In the genomic region with DNA sequence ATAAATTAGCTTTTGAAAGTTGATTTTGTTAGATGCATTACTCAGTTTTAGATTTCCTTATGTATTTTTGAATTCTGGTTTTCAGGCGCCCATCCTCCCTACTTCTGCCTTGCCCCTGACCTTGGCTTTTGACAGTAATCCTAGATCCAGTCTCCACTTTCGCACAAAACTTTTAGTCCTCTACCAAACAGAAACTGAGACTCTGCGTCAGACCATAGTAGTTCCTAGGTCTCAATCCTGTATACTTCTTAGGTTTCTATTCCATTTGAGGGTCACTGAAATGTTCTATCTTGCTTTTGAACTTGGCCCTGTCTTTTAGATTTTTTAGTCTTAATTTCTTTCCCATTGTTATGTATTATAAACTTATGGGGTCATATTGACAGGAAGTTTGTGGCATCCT, we compare ENCODE assay signal across 28 cellular contexts.
"Had no signal": no experiment of that assay in that cellular context is flagged by ENCODE, and none has a peak within 500 bp of the region (broad histone marks: within the 10 kb centered on the region; RNA-seq: fewer than 3 reads in every experiment).

No MANE protein-coding gene starts in this region.

- H3K27ac ChIP-seq: stomach, suprapubic skin, testis, thoracic aorta, thyroid gland, tibial artery, tibial nerve, transverse colon, upper lobe of left lung, upper lobe of right lung, uterus, vagina had no signal

- H3K9me3 Mint-ChIP-seq: stimulated activated naive CD8-positive, alpha-beta T cell treated with anti-CD3 and anti-CD28 coated beads, Interleukin-15, Interleukin-2, amounts not matched to agents 100 ng/mL and 50 ng/mL, for 24 hours; type B pancreatic cell had no signal

- H3K4me3 ChIP-seq: stomach, suprapubic skin, testis, thoracic aorta, thyroid gland, tibial artery, tibial nerve, transverse colon, upper lobe of left lung, upper lobe of right lung, uterus, vagina had no signal

- H3K4me1 Mint-ChIP-seq: stimulated activated effector memory CD8-positive, alpha-beta T cell treated with anti-CD3 and anti-CD28 coated beads, Interleukin-12 subunit alpha, Interleukin-12 subunit beta, amount 100 ng/mL, for 72 hours; stimulated activated memory B cell treated with anti-CD40 and anti-IgM and Interleukin-4, amounts not matched to agents 10 μg/mL and 1 μg/mL and 100 μg/mL, for 72 hours; stimulated activated naive B cell treated with anti-CD40 and anti-IgM and Interleukin-4, amounts not matched to agents 10 μg/mL and 1 μg/mL and 100 μg/mL, for 72 hours; stimulated activated naive CD8-positive, alpha-beta T cell treated with anti-CD3 and anti-CD28 coated beads, Interleukin-15, amount 100 ng/mL, for 72 hours had no signal

- H3K27ac Mint-ChIP-seq: stimulated activated effector memory CD8-positive, alpha-beta T cell treated with anti-CD3 and anti-CD28 coated beads, Interleukin-12 subunit alpha, Interleukin-12 subunit beta, amount 100 ng/mL, for 72 hours; stimulated activated memory B cell treated with anti-CD40 and anti-IgM and Interleukin-4, amounts not matched to agents 10 μg/mL and 1 μg/mL and 100 μg/mL, for 72 hours; stimulated activated naive B cell treated with anti-CD40 and anti-IgM and Interleukin-4, amounts not matched to agents 10 μg/mL and 1 μg/mL and 100 μg/mL, for 72 hours; stimulated activated naive CD8-positive, alpha-beta T cell treated with anti-CD3 and anti-CD28 coated beads, Interleukin-15, amount 100 ng/mL, for 72 hours; stimulated activated naive CD8-positive, alpha-beta T cell treated with anti-CD3 and anti-CD28 coated beads, Interleukin-15, Interleukin-2, amounts not matched to agents 100 ng/mL and 50 ng/mL, for 24 hours; type B pancreatic cell had no signal

- ATAC-seq: stimulated activated effector memory CD8-positive, alpha-beta T cell treated with anti-CD3 and anti-CD28 coated beads, Interleukin-12 subunit alpha, Interleukin-12 subunit beta, amount 100 ng/mL, for 72 hours; stimulated activated memory B cell treated with anti-CD40 and anti-IgM and Interleukin-4, amounts not matched to agents 10 μg/mL and 1 μg/mL and 100 μg/mL, for 72 hours; stimulated activated naive B cell treated with anti-CD40 and anti-IgM and Interleukin-4, amounts not matched to agents 10 μg/mL and 1 μg/mL and 100 μg/mL, for 72 hours; stimulated activated naive CD8-positive, alpha-beta T cell treated with anti-CD3 and anti-CD28 coated beads, Interleukin-15, amount 100 ng/mL, for 72 hours; stimulated activated naive CD8-positive, alpha-beta T cell treated with anti-CD3 and anti-CD28 coated beads, Interleukin-15, Interleukin-2, amounts not matched to agents 100 U/mL and 50 U/mL, for 24 hours; upper lobe of right lung had no signal

- H3K27me3 ChIP-seq: stomach, suprapubic skin, testis, thyroid gland, tibial artery, tibial nerve, transverse colon, upper lobe of left lung, upper lobe of right lung, uterus, vagina had no signal

- H3K36me3 Mint-ChIP-seq: stimulated activated effector memory CD8-positive, alpha-beta T cell treated with anti-CD3 and anti-CD28 coated beads, Interleukin-12 subunit alpha, Interleukin-12 subunit beta, amount 100 ng/mL, for 72 hours; stimulated activated memory B cell treated with anti-CD40 and anti-IgM and Interleukin-4, amounts not matched to agents 10 μg/mL and 1 μg/mL and 100 μg/mL, for 72 hours; stimulated activated naive B cell treated with anti-CD40 and anti-IgM and Interleukin-4, amounts not matched to agents 10 μg/mL and 1 μg/mL and 100 μg/mL, for 72 hours; type B pancreatic cell had no signal

- H3K9me3 ChIP-seq: stomach, suprapubic skin, testis, thoracic aorta, thyroid gland, tibial artery, transverse colon, upper lobe of left lung, upper lobe of right lung, uterus, vagina had no signal

- H3K36me3 ChIP-seq: stomach, suprapubic skin, thyroid gland, transverse colon, upper lobe of left lung, upper lobe of right lung, uterus, vagina had no signal

- DNase-seq: stimulated activated CD4-positive, alpha-beta T cell treated with anti-CD3 and anti-CD28 coated beads, Interleukin-2, amount 100 ng/mL, for 48 hours; stimulated activated CD4-positive, alpha-beta T cell treated with anti-CD3 and anti-CD28 coated beads, Interleukin-4, amount 100 ng/mL, for 1 hour; stimulated activated CD4-positive, alpha-beta T cell treated with anti-CD3 and anti-CD28 coated beads, Interleukin-4, amount 100 ng/mL, for 24 hours; stimulated activated CD4-positive, alpha-beta T cell treated with anti-CD3 and anti-CD28 coated beads, Interleukin-4, amount 100 ng/mL, for 4 hours; stimulated activated CD8-positive, alpha-beta memory T cell treated with anti-CD3 and anti-CD28 coated beads, Interleukin-4, amount 100 ng/mL, for 48 hours; stimulated activated naive B cell treated with anti-CD40 and anti-IgM and Interleukin-4, amounts not matched to agents 10 μg/mL and 1 μg/mL and 100 μg/mL, for 72 hours; stimulated activated naive CD4-positive, alpha-beta T cell; stimulated activated naive CD4-positive, alpha-beta T cell treated with Interleukin-2 at 50 U/mL for 16 hours; stimulated activated naive CD8-positive, alpha-beta T cell treated with anti-CD3 and anti-CD28 coated beads, Interleukin-15, amount 100 ng/mL, for 72 hours; stimulated activated naive CD8-positive, alpha-beta T cell treated with anti-CD3 and anti-CD28 coated beads, Interleukin-15, Interleukin-2, amounts not matched to agents 100 U/mL and 50 U/mL, for 24 hours; stomach; substantia nigra; testis; thyroid gland; tibial artery; transverse colon; trophoblast cell; upper lobe of left lung; upper lobe of right lung; uterus had no signal

- H3K4me1 ChIP-seq: stomach, suprapubic skin, testis, thyroid gland, tibial artery, tibial nerve, transverse colon, upper lobe of left lung, upper lobe of right lung, uterus, vagina had no signal

- H3K27me3 Mint-ChIP-seq: stimulated activated memory B cell treated with anti-CD40 and anti-IgM and Interleukin-4, amounts not matched to agents 10 μg/mL and 1 μg/mL and 100 μg/mL, for 72 hours; stimulated activated naive B cell treated with anti-CD40 and anti-IgM and Interleukin-4, amounts not matched to agents 10 μg/mL and 1 μg/mL and 100 μg/mL, for 72 hours; stimulated activated naive CD8-positive, alpha-beta T cell treated with anti-CD3 and anti-CD28 coated beads, Interleukin-15, amount 100 ng/mL, for 72 hours; stimulated activated naive CD8-positive, alpha-beta T cell treated with anti-CD3 and anti-CD28 coated beads, Interleukin-15, Interleukin-2, amounts not matched to agents 100 ng/mL and 50 ng/mL, for 24 hours; type B pancreatic cell had no signal

- H3K4me3 Mint-ChIP-seq: stimulated activated effector memory CD8-positive, alpha-beta T cell treated with anti-CD3 and anti-CD28 coated beads, Interleukin-12 subunit alpha, Interleukin-12 subunit beta, amount 100 ng/mL, for 72 hours; stimulated activated memory B cell treated with anti-CD40 and anti-IgM and Interleukin-4, amounts not matched to agents 10 μg/mL and 1 μg/mL and 100 μg/mL, for 72 hours; stimulated activated naive B cell treated with anti-CD40 and anti-IgM and Interleukin-4, amounts not matched to agents 10 μg/mL and 1 μg/mL and 100 μg/mL, for 72 hours; stimulated activated naive CD8-positive, alpha-beta T cell treated with anti-CD3 and anti-CD28 coated beads, Interleukin-15, amount 100 ng/mL, for 72 hours; stimulated activated naive CD8-positive, alpha-beta T cell treated with anti-CD3 and anti-CD28 coated beads, Interleukin-15, Interleukin-2, amounts not matched to agents 100 ng/mL and 50 ng/mL, for 24 hours; type B pancreatic cell had no signal
